In the genomic region with DNA sequence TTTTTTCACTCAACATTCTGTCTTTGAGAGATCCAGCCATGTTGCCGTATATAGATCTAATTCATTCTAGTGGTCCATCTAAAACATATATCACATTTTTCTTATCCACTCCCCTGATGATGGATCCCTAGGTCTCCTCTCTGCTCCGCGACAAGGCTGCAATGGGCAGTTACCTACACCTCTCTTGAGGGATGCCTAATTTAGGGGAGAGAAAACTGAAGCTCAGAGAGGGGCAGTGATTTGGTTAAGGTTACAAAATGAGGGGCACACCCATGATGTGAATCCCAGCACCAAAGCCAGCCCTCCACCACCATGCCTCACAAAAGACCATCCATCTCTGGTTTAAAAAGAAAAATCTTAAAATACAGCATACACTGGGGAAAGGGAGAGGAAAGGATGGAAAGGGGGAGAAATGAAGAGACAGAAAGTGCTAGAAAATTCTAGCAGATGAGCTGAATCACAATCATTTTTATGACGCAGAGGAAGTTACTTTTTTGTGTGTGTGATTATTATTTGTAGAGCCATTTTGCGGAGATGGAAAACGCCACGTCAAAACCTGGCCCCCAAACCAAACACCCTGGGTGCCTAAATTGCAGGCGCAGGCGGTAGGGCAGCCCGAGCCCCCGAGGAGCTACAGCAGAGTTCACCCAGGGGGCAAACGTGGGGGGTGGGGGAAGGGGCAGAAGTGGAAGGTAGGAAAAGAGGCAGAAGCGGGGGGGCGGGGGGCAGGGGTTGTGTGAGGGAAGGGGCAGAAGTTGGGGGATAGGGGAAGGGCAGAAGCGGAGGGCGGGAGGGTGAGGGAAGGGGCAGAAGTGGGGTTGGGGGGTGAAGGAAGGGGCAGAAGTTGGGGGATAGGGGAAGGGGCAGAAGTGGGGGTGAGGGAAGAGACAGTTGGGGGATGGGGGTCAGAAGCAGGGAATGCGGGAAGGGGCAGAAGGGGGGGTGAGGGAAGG, we compare ENCODE assay signal across 9 cellular contexts. TPM values are rescaled to one million over a fixed set of nuclear protein-coding genes. Genes with fewer than 3 reads are reported as not detected.
DNase-seq lines count a peak whose midpoint lies in the region; ATAC-seq, FAIRE-seq and TF ChIP-seq lines count a peak whose summit lies in the region.
"Had no signal": no experiment of that assay in that cellular context is flagged by ENCODE, and none has a peak within 500 bp of the region (broad histone marks: within the 10 kb centered on the region; RNA-seq: fewer than 3 reads in every experiment).

No MANE protein-coding gene starts in this region.

- no peak overlapping the region for H3K27ac Mint-ChIP-seq in neural crest cell (ENCODE audit: unreplicated experiment)

- H3K4me3 Mint-ChIP-seq in neural crest cell: peak overlapping the region; percentile 86

- no peaks in the 10 kb centered on the region; the same call in 1 of the 2 replicates for H3K4me1 ChIP-seq in PC-3 (ENCODE audit: insufficient read depth, low read length)

- no peak for ATAC-seq in PC-3
- no peak for ATAC-seq in GM18868 (IDR thresholded peaks at IDR 0.05; ENCODE audit: unreplicated experiment)
- ATAC-seq in GM21423 (IDR thresholded peaks at IDR 0.05; ENCODE audit: unreplicated experiment): no peak

- BruUV-seq in PC-3 (replicated peaks; lab: Mats Ljungman, UMichigan): TSS peak; percentile 62

- CTCF ChIA-PET in PC-3 (lab: Charles Lee): no interaction called here

- peak overlapping the region; percentile 89 for H3K27ac ChIP-seq in C4-2B
- no peak overlapping the region for H3K27ac ChIP-seq in PC-3 (ENCODE audit: low read length)
- peak overlapping the region; percentile 62 to 87 for H3K27ac ChIP-seq in coronary artery

- FAIRE-seq in urothelium cell line (lab: Jason Lieb, UNC): no peak
- FAIRE-seq: bronchial epithelial cell had no signal

- peaks cover 23% of the 10 kb centered on the region for H3K79me2 ChIP-seq in PC-3 (ENCODE audit: low read length)

- TF ChIP-seq CTCF in C4-2B (conservative IDR thresholded peaks at IDR 0.05) (no peak), PC-3 (conservative IDR thresholded peaks at IDR 0.05; ENCODE audit: low read depth, low read length) (no peak), coronary artery (IDR thresholded peaks at IDR 0.05) (no peak), neural crest cell (conservative IDR thresholded peaks at IDR 0.05) (no peak)

- no peaks in the 10 kb centered on the region for H3K27me3 ChIP-seq in PC-3 (ENCODE audit: low read length)

- peaks cover 26% of the 10 kb centered on the region for H3K4me1 Mint-ChIP-seq in neural crest cell

- H3F3A ChIP-seq in PC-3 (ENCODE audit: low read length, unreplicated experiment): no peaks in the 10 kb centered on the region

- H3K36me3 ChIP-seq in PC-3 (ENCODE audit: low read depth, low read length): peaks cover 6% of the 10 kb centered on the region

- POLR2A ChIA-PET in PC-3 (lab: Charles Lee; ENCODE audit: unreplicated experiment): interaction anchor here (0.5 to 0.8 kb wide), 2 partner anchors 9 to 993 kb away, joined by 4 to 5 read pairs; no protein-coding TSS in a partner anchor

- intact Hi-C loops in PC-3 (cut with micrococcal nuclease): no loop called here

- H2AFZ ChIP-seq in PC-3 (ENCODE audit: low read length): no peak overlapping the region

- peaks cover 17% of the 10 kb centered on the region for H4K20me1 ChIP-seq in PC-3 (ENCODE audit: low read length)

- no peaks in the 10 kb centered on the region for H3K9me2 ChIP-seq in PC-3 (replicated peaks; ENCODE audit: low read length)

- H3K4me3 ChIP-seq in PC-3 (ENCODE audit: low read length): no peak overlapping the region
- H3K4me3 ChIP-seq in coronary artery: peak overlapping the region; percentile 77

- 0 out of 2 replicates have a peak overlapping the region, but pooled peaks have one; percentile 5 for H3K4me2 ChIP-seq in PC-3 (ENCODE audit: low read length)

- no peak overlapping the region for H3K9ac ChIP-seq in PC-3 (ENCODE audit: low read length)

- H3K27me3 Mint-ChIP-seq in neural crest cell (ENCODE audit: low read depth): no peaks in the 10 kb centered on the region

- H3K9me3 ChIP-seq in PC-3 (ENCODE audit: low read length): no peaks in the 10 kb centered on the region

- peaks cover 13% of the 10 kb centered on the region for H3K36me3 Mint-ChIP-seq in neural crest cell (ENCODE audit: low read depth)

- peaks cover 3% of the 10 kb centered on the region for H3K9me3 Mint-ChIP-seq in neural crest cell

- DNase-seq in PC-3: no peak
- DNase-seq in coronary artery (ENCODE audit: low spot score): no peak
- no peak for DNase-seq in neural crest cell (ENCODE audit: low read depth, low spot score)
- no peak for DNase-seq in urothelium cell line (ENCODE audit: low spot score)
- no peak for DNase-seq in SHP77 treated with DMSO at 0.1 percent for 48 hours (lab: John Stamatoyannopoulos, UW)

RNA-seq across cellular contexts. Expression of gene TSPYL2, which starts 1.3 kb away (rescaled TPM):
- total RNA-seq in PC-3 (2014; rRNA removed) (22.4 and 23.2 TPM in 2 replicates), neural crest cell (17.6 and 17.9 TPM in 2 replicates)

RNA-seq across cellular contexts. Expression of gene KANTR, which starts 13.0 kb away (rescaled TPM):
- total RNA-seq in PC-3 (2014; rRNA removed) (9.3 and 9.7 TPM in 2 replicates), neural crest cell (10.1 and 11.6 TPM in 2 replicates)

RNA-seq across cellular contexts. Expression of gene GPR173, which starts 32.3 kb away (rescaled TPM):
- 1.6 and 2.2 TPM in 2 replicates for total RNA-seq in PC-3 (2014; rRNA removed)
- 11.8 and 13.0 TPM in 2 replicates for total RNA-seq in neural crest cell
- total RNA-seq: bronchial epithelial cell had no signal
